Comparison of ENCODE assay signal across 26 cellular contexts in genomic region chr14:80315681-80316080, GRCh38.
DNase-seq lines count a peak whose midpoint lies in the region; ATAC-seq and TF ChIP-seq lines count a peak whose summit lies in the region.
"Had no signal": no experiment of that assay in that cellular context is flagged by ENCODE, and none has a peak within 500 bp of the region (broad histone marks: within the 10 kb centered on the region; RNA-seq: fewer than 3 reads in every experiment).

No MANE protein-coding gene starts in this region.

- TF ChIP-seq CTCF in glutamatergic neuron (IDR thresholded peaks at IDR 0.05; ENCODE audit: partially characterized antibody, unreplicated experiment), result no peak

- DNase-seq in GM04503 (ENCODE audit: low read depth) (peak; percentile 21), SJSA1 (ENCODE audit: low read depth in 1 of 2, low spot score in 2 of 2) (peak; percentile 56 to 79), glutamatergic neuron (no peak), retina (peak; percentile 8), GF-D8 (lab: John Stamatoyannopoulos, UW) (no peak), cerebellar cortex (ENCODE audit: low spot score) (no peak)
- DNase-seq in stimulated activated CD4-positive, alpha-beta T cell treated with anti-CD3 and anti-CD28 coated beads, Interleukin-1b, Interleukin-23, amount 100 ng/mL, for 48 hours, result no peak
- DNase-seq: activated CD8-positive, alpha-beta memory T cell treated with anti-CD3 and anti-CD28 coated beads, Interleukin-2, amount 50 U/mL, for 4 hours; activated naive CD8-positive, alpha-beta T cell treated with anti-CD3 and anti-CD28 coated beads for 36 hours; AML-193; CD8-positive, alpha-beta memory T cell; cortex of kidney; heart right ventricle; KBM-7; NCI-H1436; NCI-H526; psoas muscle; stimulated activated CD4-positive, alpha-beta T cell treated with anti-CD3 and anti-CD28 coated beads, Interleukin-4, amount 100 ng/mL, for 24 hours; stimulated activated naive CD8-positive, alpha-beta T cell treated with anti-CD3 and anti-CD28 coated beads, Interleukin-15, Interleukin-2, amounts not matched to agents 100 U/mL and 50 U/mL, for 24 hours; thyroid gland; WERI-Rb-1 had no signal

- peak overlapping the region; percentile 49 for H3K27ac ChIP-seq in SJSA1
- H3K27ac ChIP-seq: psoas muscle, SK-N-MC, thyroid gland, WERI-Rb-1 had no signal

- H3K27ac Mint-ChIP-seq in glutamatergic neuron (ENCODE audit: unreplicated experiment), result peak overlapping the region; percentile 16
- H3K27ac Mint-ChIP-seq: activated naive CD8-positive, alpha-beta T cell treated with anti-CD3 and anti-CD28 coated beads for 36 hours; activated T-helper 2 cell treated with anti-CD3 and anti-CD28 coated beads, Interferon-gamma antibody, Interleukin-2, Interleukin-4, amounts not matched to agents 10 μg/mL and 5 μg/mL and 100 μg/mL, durations not matched to agents 14 hours and 24 hours and 36 hours; brain; CD8-positive, alpha-beta memory T cell had no signal

- no peaks in the 10 kb centered on the region for H3K9me3 Mint-ChIP-seq in glutamatergic neuron (ENCODE audit: unreplicated experiment)

- no peak overlapping the region for H3K4me3 Mint-ChIP-seq in glutamatergic neuron (ENCODE audit: unreplicated experiment)
- H3K4me3 Mint-ChIP-seq: activated naive CD8-positive, alpha-beta T cell treated with anti-CD3 and anti-CD28 coated beads for 36 hours; brain; CD8-positive, alpha-beta memory T cell had no signal

- peaks cover 14% of the 10 kb centered on the region for H3K4me1 Mint-ChIP-seq in glutamatergic neuron (ENCODE audit: low read depth, unreplicated experiment)
- H3K4me1 Mint-ChIP-seq: activated naive CD8-positive, alpha-beta T cell treated with anti-CD3 and anti-CD28 coated beads for 36 hours; CD8-positive, alpha-beta memory T cell had no signal

- no peaks in the 10 kb centered on the region for H3K9me3 ChIP-seq in SJSA1 (replicated peaks)
- H3K9me3 ChIP-seq: thyroid gland had no signal

- H3K4me1 ChIP-seq in SJSA1 (replicated peaks), result peaks cover 45% of the 10 kb centered on the region
- H3K4me1 ChIP-seq: psoas muscle, thyroid gland had no signal

- no peaks in the 10 kb centered on the region for H3K27me3 Mint-ChIP-seq in glutamatergic neuron (ENCODE audit: unreplicated experiment)
- H3K27me3 Mint-ChIP-seq: activated naive CD8-positive, alpha-beta T cell treated with anti-CD3 and anti-CD28 coated beads for 36 hours; brain; CD8-positive, alpha-beta memory T cell had no signal

- no peak for ATAC-seq in HG03139 (IDR thresholded peaks at IDR 0.05; ENCODE audit: unreplicated experiment)
- ATAC-seq: GM12878; psoas muscle; stimulated activated naive CD8-positive, alpha-beta T cell treated with anti-CD3 and anti-CD28 coated beads, Interleukin-15, Interleukin-2, amounts not matched to agents 100 U/mL and 50 U/mL, for 24 hours had no signal

- no peaks in the 10 kb centered on the region for H3K36me3 ChIP-seq in SJSA1
- H3K36me3 ChIP-seq: heart right ventricle, thyroid gland, WERI-Rb-1 had no signal

- H3K27me3 ChIP-seq in SJSA1 (replicated peaks), result no peaks in the 10 kb centered on the region
- H3K27me3 ChIP-seq: heart right ventricle, thyroid gland had no signal

- no peak overlapping the region for H3K4me3 ChIP-seq in SJSA1
- H3K4me3 ChIP-seq: GM12878, heart right ventricle, psoas muscle, SK-N-MC, thyroid gland had no signal

- peaks cover 5% of the 10 kb centered on the region for H3K36me3 Mint-ChIP-seq in glutamatergic neuron (ENCODE audit: unreplicated experiment)
- H3K36me3 Mint-ChIP-seq: activated naive CD8-positive, alpha-beta T cell treated with anti-CD3 and anti-CD28 coated beads for 36 hours; brain; CD8-positive, alpha-beta memory T cell had no signal

Comparison
In these comparisons a context has a peak if more than half of its experiments do, and no peak if none do; other contexts are left out.
1. DNase-seq: peak in GM04503 (single experiment), SJSA1 (2 of 2) and retina (single experiment); none in glutamatergic neuron (single experiment), GF-D8 (single experiment), stimulated activated CD4-positive, alpha-beta T cell treated with anti-CD3 and anti-CD28 coated beads, Interleukin-1b, Interleukin-23, amount 100 ng/mL, for 48 hours (single experiment) and cerebellar cortex (single experiment).